13 cellular contexts compared by ENCODE assay signal in genomic region chr4:100208964-100209363, GRCh38. TPM values are rescaled to one million over a fixed set of nuclear protein-coding genes. Genes with fewer than 3 reads are reported as not detected.
DNase-seq lines count a peak whose midpoint lies in the region; ATAC-seq and TF ChIP-seq lines count a peak whose summit lies in the region.
"Had no signal": no experiment of that assay in that cellular context is flagged by ENCODE, and none has a peak within 500 bp of the region (broad histone marks: within the 10 kb centered on the region; RNA-seq: fewer than 3 reads in every experiment).

No MANE protein-coding gene starts in this region.

- no peaks in the 10 kb centered on the region for H3K9me3 Mint-ChIP-seq in type B pancreatic cell

- H3K27me3 Mint-ChIP-seq in T-helper 17 cell (peaks cover 12% of the 10 kb centered on the region), type B pancreatic cell (peaks cover 2% of the 10 kb centered on the region)

- H3K36me3 ChIP-seq in prostate gland (no peaks in the 10 kb centered on the region), testis (ENCODE audit: low read depth, missing control alignments) (no peaks in the 10 kb centered on the region)
- H3K36me3 ChIP-seq: heart left ventricle had no signal

- no peak overlapping the region for H3K4me3 Mint-ChIP-seq in T-helper 17 cell
- H3K4me3 Mint-ChIP-seq in type B pancreatic cell = no peak overlapping the region

- DNase-seq in ELR (ENCODE audit: low read depth) = peak; percentile 3
- DNase-seq in T-helper 17 cell = no peak
- no peak for DNase-seq in prostate gland (ENCODE audit: low spot score)
- DNase-seq in testis = no peak
- no peak for DNase-seq in type B pancreatic cell (ENCODE audit: extremely low spot score, unreplicated experiment)
- DNase-seq in left ventricle myocardium superior = no peak
- DNase-seq: body of pancreas, COR-L47, heart left ventricle had no signal

- H3K4me3 ChIP-seq in prostate gland = no peak overlapping the region
- H3K4me3 ChIP-seq in testis = no peak overlapping the region
- H3K4me3 ChIP-seq: body of pancreas, heart left ventricle had no signal

- H3K4me1 Mint-ChIP-seq in T-helper 17 cell (no peaks in the 10 kb centered on the region), type B pancreatic cell (ENCODE audit: unreplicated experiment) (no peaks in the 10 kb centered on the region)

- intact Hi-C loops in prostate gland (cut with DNase I) = no loop called here
- intact Hi-C loops in testis (cut with DNase I; ENCODE audit: low total_unique reads) = no loop called here
- intact Hi-C loops in left ventricle myocardium superior (cut with micrococcal nuclease) = no loop called here

- H3K4me1 ChIP-seq in prostate gland (replicated peaks) = no peaks in the 10 kb centered on the region
- no peaks in the 10 kb centered on the region for H3K4me1 ChIP-seq in testis
- H3K4me1 ChIP-seq: body of pancreas, heart left ventricle had no signal

- WGBS in prostate gland = 56% methylated on average over 1 of the region's 1 CpG
- 0 to 72% methylated on average over 1 of the region's 1 CpG for WGBS in testis, 2 donors

- no peak for TF ChIP-seq CTCF in prostate gland (IDR thresholded peaks at IDR 0.05)
- TF ChIP-seq CTCF in testis (IDR thresholded peaks at IDR 0.05) = no peak
- no peak for TF ChIP-seq CTCF in type B pancreatic cell (conservative IDR thresholded peaks at IDR 0.05)

- no peak for TF ChIP-seq POLR2A in prostate gland (IDR thresholded peaks at IDR 0.05)
- TF ChIP-seq POLR2A in testis (IDR thresholded peaks at IDR 0.05) = no peak

- no peaks in the 10 kb centered on the region for H3K27me3 ChIP-seq in prostate gland (replicated peaks; ENCODE audit: insufficient read depth)
- H3K27me3 ChIP-seq in testis = no peaks in the 10 kb centered on the region
- H3K27me3 ChIP-seq: body of pancreas, heart left ventricle had no signal

- H3K36me3 Mint-ChIP-seq in T-helper 17 cell (ENCODE audit: low read depth) = no peaks in the 10 kb centered on the region
- no peaks in the 10 kb centered on the region for H3K36me3 Mint-ChIP-seq in type B pancreatic cell

- no peak overlapping the region for H3K27ac ChIP-seq in prostate gland
- H3K27ac ChIP-seq in testis = no peak overlapping the region
- H3K27ac ChIP-seq: body of pancreas, heart left ventricle, HL-60 had no signal

- H3K27ac Mint-ChIP-seq in T-helper 17 cell = no peak overlapping the region
- no peak overlapping the region for H3K27ac Mint-ChIP-seq in type B pancreatic cell

- H3K9me3 ChIP-seq in T-helper 17 cell (ENCODE audit: control insufficient read depth, low read length, poor library complexity, severe bottlenecking) (no peaks in the 10 kb centered on the region), prostate gland (no peaks in the 10 kb centered on the region), testis (no peaks in the 10 kb centered on the region)
- H3K9me3 ChIP-seq: body of pancreas, heart left ventricle had no signal

- peak; percentile 96 for ATAC-seq in GM19463 (IDR thresholded peaks at IDR 0.05; ENCODE audit: unreplicated experiment)
- peak; percentile 89 for ATAC-seq in HG03064 (IDR thresholded peaks at IDR 0.05; ENCODE audit: low read depth, unreplicated experiment)
- ATAC-seq in T-helper 17 cell = peak; percentile 37
- no peak for ATAC-seq in left ventricle myocardium superior
- ATAC-seq: activated CD4-positive, CD25-positive, alpha-beta regulatory T cell treated with anti-CD3 and anti-CD28 coated beads, Interleukin-2, amount 50 U/mL, for 24 hours; body of pancreas; heart left ventricle had no signal

RNA-seq across cellular contexts. Expression of gene DDIT4L, which starts 18.7 kb away (rescaled TPM):
- total RNA-seq in T-helper 17 cell (not detected), prostate gland (1 to 10 TPM in 1 of 2 donors, under 1 TPM in 1; 0.85 to 2.6 TPM), testis (1 to 10 TPM; 1.5 to 1.8 TPM), type B pancreatic cell (ENCODE audit: low replicate concordance) (5.7 and 6.7 TPM in 2 replicates), left ventricle myocardium superior (0.37 TPM)
- polyA plus RNA-seq in testis (ENCODE audit: insufficient read depth, low read depth, low replicate concordance) = 5.5 TPM
